In the genomic region with DNA sequence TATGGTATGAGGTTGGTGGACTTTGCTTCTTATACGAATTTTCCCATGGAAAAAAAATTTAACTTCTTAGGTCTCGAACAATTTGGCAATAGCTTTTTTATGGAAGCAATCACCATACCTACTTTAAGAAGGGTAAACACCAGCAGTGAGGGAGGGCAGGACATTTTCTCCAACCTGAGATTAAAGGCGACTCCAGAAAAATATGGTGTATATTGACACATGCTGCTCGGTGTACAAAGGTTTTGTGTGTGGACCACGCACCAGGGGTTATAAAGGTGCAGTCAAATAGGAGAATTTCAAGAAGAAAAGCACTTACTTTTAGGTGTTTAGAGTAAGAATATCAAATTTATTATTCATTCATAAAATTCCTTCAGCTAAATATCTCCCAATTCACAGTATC, we compare ENCODE assay signal across 36 cellular contexts. TPM values are rescaled to one million over a fixed set of nuclear protein-coding genes. Genes with fewer than 3 reads are reported as not detected.
"Had no signal": no experiment of that assay in that cellular context is flagged by ENCODE, and none has a peak within 500 bp of the region (broad histone marks: within the 10 kb centered on the region; RNA-seq: fewer than 3 reads in every experiment).

No MANE protein-coding gene starts in this region.

- H3K9me3 ChIP-seq: adrenal gland, breast epithelium, esophagus squamous epithelium, gastroesophageal sphincter had no signal

- H3K4me1 ChIP-seq: adrenal gland, breast epithelium, esophagus squamous epithelium, gastroesophageal sphincter had no signal

- H3K36me3 ChIP-seq: adrenal gland, breast epithelium, cardiac muscle cell, esophagus squamous epithelium, gastroesophageal sphincter had no signal

- H3K27ac ChIP-seq: adrenal gland, breast epithelium, cardiac muscle cell, epithelial cell of prostate, esophagus squamous epithelium, gastroesophageal sphincter had no signal

- H3K4me3 ChIP-seq: adrenal gland, breast epithelium, cardiac muscle cell, esophagus squamous epithelium, gastroesophageal sphincter had no signal

- H3K27me3 ChIP-seq: adrenal gland, breast epithelium, cardiac muscle cell, gastroesophageal sphincter had no signal

- DNase-seq: activated CD4-positive, alpha-beta memory T cell treated with anti-CD3 and anti-CD28 coated beads for 36 hours; activated CD4-positive, alpha-beta T cell treated with anti-CD3 and anti-CD28 coated beads for 36 hours; activated CD4-positive, alpha-beta T cell treated with anti-CD3 and anti-CD28 coated beads, Interleukin-2, amount 10 ng/mL, durations not matched to agents 24 days and 14 days; activated CD4-positive, CD25-positive, alpha-beta regulatory T cell; activated CD4-positive, CD25-positive, alpha-beta regulatory T cell treated with anti-CD3 and anti-CD28 coated beads, Interleukin-2, amount 50 U/mL, for 72 hours; activated CD8-positive, alpha-beta memory T cell treated with anti-CD3 and anti-CD28 coated beads, Interleukin-2, amount 10 ng/mL, durations not matched to agents 7 days and 5 days; activated CD8-positive, alpha-beta memory T cell treated with anti-CD3 and anti-CD28 coated beads, Interleukin-2, amount 50 U/mL, for 4 hours; activated CD8-positive, alpha-beta T cell treated with anti-CD3 and anti-CD28 coated beads, Interleukin-2, amount 10 ng/mL, durations not matched to agents 7 days and 5 days; activated effector memory CD4-positive, alpha-beta T cell treated with anti-CD3 and anti-CD28 coated beads, Interleukin-2, amount 50 U/mL, for 16 hours; activated naive CD4-positive, alpha-beta T cell treated with anti-CD3 and anti-CD28 coated beads for 36 hours; activated naive CD8-positive, alpha-beta T cell treated with anti-CD3 and anti-CD28 coated beads for 36 hours; activated naive CD8-positive, alpha-beta T cell treated with anti-CD3 and anti-CD28 coated beads, Interleukin-2, amount 50 U/mL, for 24 hours; activated T-cell treated with anti-CD3 and anti-CD28 coated beads, Interleukin-2, amount 50 U/mL, for 1 hour; activated T-cell treated with anti-CD3 and anti-CD28 coated beads, Interleukin-2, amount 50 U/mL, for 48 hours; adrenal gland; aorta; central memory CD4-positive, alpha-beta T cell; cerebellar nuclear complex; cortex of kidney; effector CD8-positive, alpha-beta T cell; esophagus squamous epithelium; foreskin melanocyte; T-helper 2 cell had no signal

- ATAC-seq: activated CD4-positive, alpha-beta T cell treated with anti-CD3 and anti-CD28 coated beads for 36 hours; activated CD8-positive, alpha-beta memory T cell treated with anti-CD3 and anti-CD28 coated beads, Interleukin-2, amount 10 ng/mL, durations not matched to agents 7 days and 5 days; activated CD8-positive, alpha-beta T cell treated with anti-CD3 and anti-CD28 coated beads, Interleukin-2, amount 10 ng/mL, durations not matched to agents 7 days and 5 days; activated naive CD8-positive, alpha-beta T cell treated with anti-CD3 and anti-CD28 coated beads, Interleukin-2, amount 50 U/mL, for 24 hours; gastroesophageal sphincter had no signal

RNA-seq across cellular contexts. Expression of gene SULT1E1, which starts 34.3 kb away (rescaled TPM):
- total RNA-seq: activated CD4-positive, alpha-beta memory T cell treated with anti-CD3 and anti-CD28 coated beads for 36 hours; activated CD4-positive, alpha-beta T cell treated with anti-CD3 and anti-CD28 coated beads for 36 hours; activated CD4-positive, alpha-beta T cell treated with anti-CD3 and anti-CD28 coated beads, Interleukin-2, amount 10 ng/mL, durations not matched to agents 24 days and 14 days; activated CD8-positive, alpha-beta memory T cell treated with anti-CD3 and anti-CD28 coated beads for 36 hours; activated CD8-positive, alpha-beta memory T cell treated with anti-CD3 and anti-CD28 coated beads, Interleukin-2, amount 10 ng/mL, durations not matched to agents 7 days and 5 days; activated CD8-positive, alpha-beta T cell treated with anti-CD3 and anti-CD28 coated beads, Interleukin-2, amount 10 ng/mL, durations not matched to agents 7 days and 5 days; activated naive CD4-positive, alpha-beta T cell treated with anti-CD3 and anti-CD28 coated beads for 36 hours; activated naive CD8-positive, alpha-beta T cell treated with anti-CD3 and anti-CD28 coated beads for 36 hours; activated T-helper 1 cell treated with anti-CD3 and anti-CD28 coated beads, Interleukin-12 subunit alpha, Interleukin-12 subunit beta, Interleukin-2, Interleukin-4 antibody, amounts not matched to agents 30 ng/mL and 10 ng/mL and 1 ng/mL, durations not matched to agents 14 hours and 24 hours and 36 hours; activated T-helper 2 cell treated with anti-CD3 and anti-CD28 coated beads, Interferon-gamma antibody, Interleukin-2, Interleukin-4, amounts not matched to agents 10 μg/mL and 5 μg/mL and 100 μg/mL, durations not matched to agents 14 hours and 24 hours and 36 hours; aorta; cardiac muscle cell; fibroblast of lung; gastroesophageal sphincter; glomerular endothelial cell; T-helper 1 cell treated with Interleukin-12 subunit alpha and Interleukin-12 subunit beta and Interleukin-4 antibody, amounts not matched to agents 30 ng/mL and 1 ng/mL, for 36 hours had no signal

RNA-seq across cellular contexts. Expression of gene CSN1S1, which starts 36.6 kb away (rescaled TPM):
- total RNA-seq: activated CD4-positive, alpha-beta memory T cell treated with anti-CD3 and anti-CD28 coated beads for 36 hours; activated CD4-positive, alpha-beta T cell treated with anti-CD3 and anti-CD28 coated beads for 36 hours; activated CD4-positive, alpha-beta T cell treated with anti-CD3 and anti-CD28 coated beads, Interleukin-2, amount 10 ng/mL, durations not matched to agents 24 days and 14 days; activated CD8-positive, alpha-beta memory T cell treated with anti-CD3 and anti-CD28 coated beads for 36 hours; activated CD8-positive, alpha-beta memory T cell treated with anti-CD3 and anti-CD28 coated beads, Interleukin-2, amount 10 ng/mL, durations not matched to agents 7 days and 5 days; activated CD8-positive, alpha-beta T cell treated with anti-CD3 and anti-CD28 coated beads, Interleukin-2, amount 10 ng/mL, durations not matched to agents 7 days and 5 days; activated naive CD4-positive, alpha-beta T cell treated with anti-CD3 and anti-CD28 coated beads for 36 hours; activated naive CD8-positive, alpha-beta T cell treated with anti-CD3 and anti-CD28 coated beads for 36 hours; activated T-helper 1 cell treated with anti-CD3 and anti-CD28 coated beads, Interleukin-12 subunit alpha, Interleukin-12 subunit beta, Interleukin-2, Interleukin-4 antibody, amounts not matched to agents 30 ng/mL and 10 ng/mL and 1 ng/mL, durations not matched to agents 14 hours and 24 hours and 36 hours; activated T-helper 2 cell treated with anti-CD3 and anti-CD28 coated beads, Interferon-gamma antibody, Interleukin-2, Interleukin-4, amounts not matched to agents 10 μg/mL and 5 μg/mL and 100 μg/mL, durations not matched to agents 14 hours and 24 hours and 36 hours; adrenal gland; cardiac muscle cell; dermis microvascular lymphatic vessel endothelial cell; endothelial cell of umbilical vein; esophagus squamous epithelium; fibroblast of lung; fibroblast of villous mesenchyme; gastroesophageal sphincter; glomerular endothelial cell; T-helper 1 cell treated with Interleukin-12 subunit alpha and Interleukin-12 subunit beta and Interleukin-4 antibody, amounts not matched to agents 30 ng/mL and 1 ng/mL, for 36 hours had no signal
